In genomic region chr9:137607141-137607857, GRCh38 we compare ENCODE assay signal across 8 cellular contexts. TPM values are rescaled to one million over a fixed set of nuclear protein-coding genes. Genes with fewer than 3 reads are reported as not detected.
DNase-seq lines count a peak whose midpoint lies in the region; ATAC-seq and TF ChIP-seq lines count a peak whose summit lies in the region.

No MANE protein-coding gene starts in this region.

- H3K4me1 ChIP-seq in skeletal muscle satellite cell (ENCODE audit: control insufficient read depth, insufficient read depth, low read length), result peaks cover 25% of the 10 kb centered on the region

- H3K9ac ChIP-seq in skeletal muscle satellite cell (ENCODE audit: low read depth, low read length), result no peak overlapping the region

- H3K4me2 ChIP-seq in skeletal muscle satellite cell (ENCODE audit: low read length), result peak overlapping the region; percentile 99

- peak overlapping the region; percentile 84 for H3K4me3 Mint-ChIP-seq in glutamatergic neuron (ENCODE audit: unreplicated experiment)

- peak overlapping the region; percentile 93 for H3K4me3 ChIP-seq in skeletal muscle satellite cell (ENCODE audit: low read length)

- H3K27me3 ChIP-seq in skeletal muscle satellite cell (ENCODE audit: control insufficient read depth, insufficient read depth, low read length), result peaks cover 9% of the 10 kb centered on the region

- TF ChIP-seq CTCF in glutamatergic neuron (IDR thresholded peaks at IDR 0.05; ENCODE audit: partially characterized antibody, unreplicated experiment), result no peak

- ATAC-seq in GM18861 (IDR thresholded peaks at IDR 0.05; ENCODE audit: unreplicated experiment), result no peak

- DNase-seq in DMS53 (lab: John Stamatoyannopoulos, UW), result peak; percentile 42
- no peak for DNase-seq in DMS53 treated with DMSO at 0.1 percent for 48 hours (lab: John Stamatoyannopoulos, UW; ENCODE audit: unreplicated experiment)
- DNase-seq in SIG-M5 treated with dmso at 0.1 percent for 504 hours (lab: John Stamatoyannopoulos, UW; ENCODE audit: unreplicated experiment), result peak; percentile 82
- no peak for DNase-seq in glutamatergic neuron
- DNase-seq in NK-92 treated with Interleukin-12 subunit alpha and Interleukin-12 subunit beta, amount 100 ng/mL, for 24 hours (lab: John Stamatoyannopoulos, UW), result no peak
- DNase-seq in stimulated activated CD4-positive, alpha-beta T cell treated with anti-CD3 and anti-CD28 coated beads, Interleukin-2, amount 100 ng/mL, for 48 hours, result no peak

- H3K27ac Mint-ChIP-seq in glutamatergic neuron (ENCODE audit: unreplicated experiment), result peak overlapping the region; percentile 62

- peaks cover 5% of the 10 kb centered on the region for H3K9me3 Mint-ChIP-seq in glutamatergic neuron (ENCODE audit: unreplicated experiment)

- no peaks in the 10 kb centered on the region for H3K9me3 ChIP-seq in skeletal muscle satellite cell (replicated peaks; ENCODE audit: low read length)

- H3K4me1 Mint-ChIP-seq in glutamatergic neuron (ENCODE audit: low read depth, unreplicated experiment), result peaks cover 13% of the 10 kb centered on the region

- peaks cover 14% of the 10 kb centered on the region for H3K27me3 Mint-ChIP-seq in glutamatergic neuron (ENCODE audit: unreplicated experiment)

- H3K36me3 Mint-ChIP-seq in glutamatergic neuron (ENCODE audit: unreplicated experiment), result no peaks in the 10 kb centered on the region

- no peaks in the 10 kb centered on the region for H3K36me3 ChIP-seq in skeletal muscle satellite cell (ENCODE audit: insufficient read depth, low read length)

RNA-seq across cellular contexts. Expression of gene ARRDC1, which starts 1.8 kb away (rescaled TPM):
- total RNA-seq in glutamatergic neuron (ENCODE audit: unreplicated experiment), result 22.5 TPM
- total RNA-seq in skeletal muscle satellite cell (2012; rRNA removed), result 13.9 and 19.2 TPM in 2 replicates

RNA-seq across cellular contexts. Expression of gene EHMT1, which starts 11.5 kb away (rescaled TPM):
- 162 TPM for total RNA-seq in glutamatergic neuron (ENCODE audit: unreplicated experiment)
- total RNA-seq in skeletal muscle satellite cell (2012; rRNA removed), result 31.0 and 35.7 TPM in 2 replicates

RNA-seq across cellular contexts. Expression of gene ZMYND19, which starts 17.0 kb away (rescaled TPM):
- 33.9 TPM for total RNA-seq in glutamatergic neuron (ENCODE audit: unreplicated experiment)
- total RNA-seq in skeletal muscle satellite cell (2012; rRNA removed), result 18.5 and 23.6 TPM in 2 replicates

RNA-seq across cellular contexts. Expression of gene DPH7, which starts 28.6 kb away (rescaled TPM):
- total RNA-seq in glutamatergic neuron (ENCODE audit: unreplicated experiment), result 64.6 TPM
- total RNA-seq in skeletal muscle satellite cell (2012; rRNA removed), result 19.2 and 24.8 TPM in 2 replicates

RNA-seq across cellular contexts. Expression of gene MRPL41, which starts 55.6 kb away (rescaled TPM):
- total RNA-seq in glutamatergic neuron (ENCODE audit: unreplicated experiment), result 48.9 TPM
- 65.1 and 65.9 TPM in 2 replicates for total RNA-seq in skeletal muscle satellite cell (2012; rRNA removed)

Comparison
In these comparisons a context has a peak if more than half of its experiments do, and no peak if none do; other contexts are left out.
1. DNase-seq: peak in DMS53 (single experiment) and SIG-M5 treated with dmso at 0.1 percent for 504 hours (single experiment); none in DMS53 treated with DMSO at 0.1 percent for 48 hours (single experiment), glutamatergic neuron (single experiment), NK-92 treated with Interleukin-12 subunit alpha and Interleukin-12 subunit beta, amount 100 ng/mL, for 24 hours (single experiment) and stimulated activated CD4-positive, alpha-beta T cell treated with anti-CD3 and anti-CD28 coated beads, Interleukin-2, amount 100 ng/mL, for 48 hours (0 of 2).